8 cellular contexts compared by ENCODE assay signal in the genomic region with DNA sequence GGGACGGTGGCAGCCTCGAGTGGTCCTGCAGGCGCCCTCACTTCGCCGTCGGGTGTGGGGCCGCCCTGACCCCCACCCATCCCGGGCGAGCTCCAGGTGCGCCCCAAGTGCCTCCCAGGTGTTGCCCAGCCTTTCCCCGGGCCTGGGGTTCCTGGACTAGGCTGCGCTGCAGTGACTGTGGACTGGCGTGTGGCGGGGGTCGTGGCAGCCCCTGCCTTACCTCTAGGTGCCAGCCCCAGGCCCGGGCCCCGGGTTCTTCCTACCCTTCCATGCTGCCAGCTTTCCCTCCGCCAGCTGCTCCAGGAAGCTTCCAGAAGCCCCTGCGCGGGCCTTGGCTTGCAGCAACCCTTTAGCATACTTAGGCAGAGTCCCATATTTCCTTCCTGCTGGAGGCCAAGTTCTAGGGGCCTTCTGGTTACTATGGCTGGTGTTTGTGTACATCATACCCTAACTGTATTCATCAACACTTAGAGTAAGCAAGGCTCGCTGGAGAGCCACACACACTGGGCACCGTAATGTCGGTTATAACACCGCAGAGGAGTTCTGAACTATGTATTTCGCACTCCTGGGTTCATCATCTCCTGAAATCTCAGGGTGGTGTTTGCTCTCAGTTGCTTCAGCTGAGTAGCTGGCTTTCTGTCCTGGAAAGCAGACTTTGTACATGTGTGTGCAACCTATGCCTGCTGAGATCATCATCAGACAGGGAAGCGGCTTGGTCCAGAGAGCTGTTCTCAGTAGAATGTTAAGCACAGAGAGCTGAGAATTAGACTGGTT. TPM values are rescaled to one million over a fixed set of nuclear protein-coding genes. Genes with fewer than 3 reads are reported as not detected.
DNase-seq lines count a peak whose midpoint lies in the region; ATAC-seq and TF ChIP-seq lines count a peak whose summit lies in the region.

No MANE protein-coding gene starts in this region.

- peaks cover 6% of the 10 kb centered on the region for H3K4me1 Mint-ChIP-seq in CD14-positive monocyte

- H3K9me3 Mint-ChIP-seq in CD14-positive monocyte = no peaks in the 10 kb centered on the region

- H3K79me1 ChIP-seq in mesendoderm (ENCODE audit: low read length) = no peaks in the 10 kb centered on the region

- intact Hi-C loops in CD14-positive monocyte (cut with micrococcal nuclease) (loop anchor here (10.0 kb wide), 3 partner anchors 647 to 1343 kb away; a partner anchor contains a TSS), colonic mucosa (cut with DNase I) (no loop called here)

- peak overlapping the region; percentile 52 for H3K18ac ChIP-seq in mesendoderm (ENCODE audit: low read length)

- H3K27me3 ChIP-seq in colonic mucosa = no peaks in the 10 kb centered on the region
- H3K27me3 ChIP-seq in mesendoderm (ENCODE audit: insufficient read depth, low read length, poor library complexity) = no peaks in the 10 kb centered on the region
- no peaks in the 10 kb centered on the region for H3K27me3 ChIP-seq in tibial nerve

- H2BK15ac ChIP-seq in mesendoderm (replicated peaks; ENCODE audit: low read depth) = no peak overlapping the region

- H2BK5ac ChIP-seq in mesendoderm (ENCODE audit: low read length) = no peak overlapping the region

- H3K27me3 Mint-ChIP-seq in CD14-positive monocyte (ENCODE audit: low read depth in 3 of 3) = peaks cover 0 to 4% (median 2%) of the 10 kb centered on the region in 3 donors

- TF ChIP-seq CTCF in CD14-positive monocyte (IDR thresholded peaks at IDR 0.05) (no peak), NB4 (IDR thresholded peaks at IDR 0.05; ENCODE audit: low read depth, low read length) (no peak), colonic mucosa (IDR thresholded peaks at IDR 0.05) (no peak), tibial nerve (IDR thresholded peaks at IDR 0.05) (no peak)

- TF ChIP-seq POLR2A in NB4 (IDR thresholded peaks at IDR 0.05; ENCODE audit: extremely low read depth, insufficient read length) (no peak), tibial nerve (IDR thresholded peaks at IDR 0.05) (no peak)

- peak overlapping the region; percentile 74 to 80 for H3K9ac ChIP-seq in colonic mucosa (ENCODE audit: low read depth in 2 of 2, low read length in 2 of 2)
- H3K9ac ChIP-seq in mesendoderm (ENCODE audit: low read length) = peak overlapping the region; percentile 80

- DNase-seq in CD14-positive monocyte (ENCODE audit: low spot score) (no peak), NB4 (ENCODE audit: low read depth) (peak; percentile 31), colonic mucosa (peak; percentile 26), mesendoderm (no peak), tibial nerve (ENCODE audit: low spot score in 2 of 2) (no peak), KG1 (lab: John Stamatoyannopoulos, UW) (no peak), islet precursor cell (no peak)

- WGBS in mesendoderm (ENCODE audit: extremely low coverage, insufficient coverage, low lambda C conversion rate) = no CpG with 5 or more reads among the region's 26 CpGs
- 46 to 54% methylated on average over 16 to 17 of the region's 26 CpGs for WGBS in tibial nerve, 2 donors

- H3K36me3 Mint-ChIP-seq in CD14-positive monocyte = peaks cover 5% of the 10 kb centered on the region in 2 donors

- peak overlapping the region; percentile 90 for H3K4ac ChIP-seq in mesendoderm (ENCODE audit: low read depth, low read length)

- H3K4me1 ChIP-seq in colonic mucosa (peaks cover 4% of the 10 kb centered on the region), mesendoderm (ENCODE audit: control insufficient read depth, low read depth, low read length) (no peaks in the 10 kb centered on the region), tibial nerve (peaks cover 0 to 18% (median 8%) of the 10 kb centered on the region in 4 donors)

- H3K9me3 ChIP-seq in colonic mucosa = no peaks in the 10 kb centered on the region
- no peaks in the 10 kb centered on the region for H3K9me3 ChIP-seq in tibial nerve

- no peak overlapping the region for H2AK5ac ChIP-seq in mesendoderm (ENCODE audit: low read length)

- no peak overlapping the region for H4K8ac ChIP-seq in mesendoderm (ENCODE audit: low read depth, low read length)

- H3K23ac ChIP-seq in mesendoderm (ENCODE audit: low read length) = no peak overlapping the region

- no peak overlapping the region for H2BK120ac ChIP-seq in mesendoderm (ENCODE audit: low read depth, low read length)

- ATAC-seq in GM21381 (IDR thresholded peaks at IDR 0.05; ENCODE audit: unreplicated experiment) = peak; percentile 4

- H4K5ac ChIP-seq in mesendoderm (ENCODE audit: low read length) = no peak overlapping the region

- H3K4me3 ChIP-seq in NB4 (ENCODE audit: low read depth, low read length) (peak overlapping the region; percentile 61), colonic mucosa (peak overlapping the region; percentile 78), mesendoderm (ENCODE audit: low read length) (peak overlapping the region; percentile 56), tibial nerve (peak overlapping the region; percentile 66 to 84 (median 72))

- peak overlapping the region; percentile 93 for H3K56ac ChIP-seq in mesendoderm (ENCODE audit: low read length)

- TF ChIP-seq EP300 in tibial nerve (IDR thresholded peaks at IDR 0.05) = no peak

- H3K79me2 ChIP-seq in mesendoderm (ENCODE audit: control insufficient read depth, insufficient read depth, low read length) = no peaks in the 10 kb centered on the region

- H3K27ac ChIP-seq in colonic mucosa (peak overlapping the region; percentile 69), mesendoderm (ENCODE audit: low read depth, low read length) (no peak overlapping the region), tibial nerve (peak overlapping the region; percentile 55 to 93 (median 82))

- H3K4me3 Mint-ChIP-seq in CD14-positive monocyte = peak overlapping the region; percentile 72 to 75

- H3K4me2 ChIP-seq in mesendoderm (ENCODE audit: low read length) = peak overlapping the region; percentile 77

- peak overlapping the region in 3 of 7 donors; percentile 20 to 85 (median 63) for H3K27ac Mint-ChIP-seq in CD14-positive monocyte

- H3K36me3 ChIP-seq in colonic mucosa (no peaks in the 10 kb centered on the region), mesendoderm (ENCODE audit: control insufficient read depth, insufficient read depth, low read length) (no peaks in the 10 kb centered on the region), tibial nerve (peaks cover 0 to 32% (median 0%) of the 10 kb centered on the region in 3 donors)

RNA-seq across cellular contexts. Expression of a gene that starts 0.5 kb away (rescaled TPM):
- polyA plus RNA-seq in CD14-positive monocyte = 10 to 100 TPM; 17.5 to 23.5 TPM
- total RNA-seq in colonic mucosa (10 to 100 TPM; 17.5 to 18.2 TPM), tibial nerve (10 to 100 TPM; 26.1 to 39.1 (median 33.7) TPM)
- 6.5 TPM for polyA plus RNA-seq in mesendoderm (2013, experiment 1 of 2)
- 6.6 TPM for polyA plus RNA-seq in mesendoderm (2013, experiment 2 of 2)

Comparison
In these comparisons a context has a peak if more than half of its experiments do, and no peak if none do; other contexts are left out.
1. DNase-seq: peak in NB4 (single experiment) and colonic mucosa (single experiment); none in CD14-positive monocyte (single experiment), mesendoderm (single experiment), tibial nerve (0 of 2), KG1 (single experiment) and islet precursor cell (single experiment).
2. Peak in every context shown above with its lines, with median percentiles within 50 percentile points of each other: H3K4me3 ChIP-seq.